ENCODE assay signal across 17 cellular contexts in the genomic region with DNA sequence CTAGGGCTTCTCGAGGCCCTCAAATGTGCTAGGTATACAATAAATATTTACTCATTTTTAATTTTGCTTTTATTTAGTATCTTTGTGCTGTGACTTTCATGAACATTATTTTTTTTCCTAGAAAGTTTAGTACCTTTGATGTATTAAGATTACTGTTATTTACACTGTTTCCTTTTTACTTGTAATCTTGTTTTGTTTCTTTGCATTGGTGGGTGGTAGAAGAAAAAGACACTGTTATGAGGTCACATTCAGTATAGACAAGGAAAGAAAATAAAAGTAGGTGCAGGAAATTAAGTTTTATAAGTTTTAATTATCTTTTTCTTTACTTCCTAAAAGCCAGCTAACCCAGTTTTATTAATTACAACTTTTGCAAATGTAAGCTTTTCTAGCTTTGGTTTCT.
"Had no signal": no experiment of that assay in that cellular context is flagged by ENCODE, and none has a peak within 500 bp of the region (broad histone marks: within the 10 kb centered on the region; RNA-seq: fewer than 3 reads in every experiment).

No MANE protein-coding gene starts in this region.

- FAIRE-seq: TTC549 had no signal

- H3K9me3 ChIP-seq: SJCRH30, testis, upper lobe of left lung had no signal

- H3K4me1 ChIP-seq: SJCRH30, testis had no signal

- H3K27ac ChIP-seq: epithelial cell of prostate, SJCRH30, testis, upper lobe of left lung had no signal

- H3K36me3 ChIP-seq: SJCRH30 had no signal

- H3K4me3 ChIP-seq: SJCRH30, smooth muscle cell, testis, upper lobe of left lung had no signal

- H3K9me3 Mint-ChIP-seq: activated B cell treated with CpG ODN at 0.5 μM for 24 hours; dendritic cell treated with granulocyte-macrophage colony-stimulating factor and Interleukin-4, amounts not matched to agents 40 ng/mL and 50 ng/mL, for 4 days; memory B cell had no signal

- H3K27ac Mint-ChIP-seq: dendritic cell treated with granulocyte-macrophage colony-stimulating factor and Interleukin-4, amounts not matched to agents 40 ng/mL and 50 ng/mL, for 4 days had no signal

- ATAC-seq: sciatic nerve had no signal

- H3K4me3 Mint-ChIP-seq: activated B cell treated with CpG ODN at 0.5 μM for 24 hours; dendritic cell treated with granulocyte-macrophage colony-stimulating factor and Interleukin-4, amounts not matched to agents 40 ng/mL and 50 ng/mL, for 4 days; memory B cell had no signal

- H3K27me3 Mint-ChIP-seq: activated B cell treated with CpG ODN at 0.5 μM for 24 hours; dendritic cell treated with granulocyte-macrophage colony-stimulating factor and Interleukin-4, amounts not matched to agents 40 ng/mL and 50 ng/mL, for 4 days; memory B cell had no signal

- DNase-seq: activated B cell treated with CpG ODN at 0.5 μM for 24 hours; activated CD4-positive, alpha-beta T cell treated with anti-CD3 and anti-CD28 coated beads for 48 hours; activated naive CD4-positive, alpha-beta T cell; activated T-cell treated with anti-CD3 and anti-CD28 coated beads for 4 hours; amniotic stem cell; effector memory CD4-positive, alpha-beta T cell; foreskin fibroblast; SJCRH30; stimulated activated CD4-positive, alpha-beta T cell treated with anti-CD3 and anti-CD28 coated beads, Interleukin-4, amount 100 ng/mL, for 1 hour; testis; upper lobe of left lung had no signal

- H3K27me3 ChIP-seq: SJCRH30, testis, upper lobe of left lung had no signal
